Comparison of ENCODE assay signal across 8 cellular contexts in genomic region chr3:138187296-138188012, GRCh38. TPM values are rescaled to one million over a fixed set of nuclear protein-coding genes. Genes with fewer than 3 reads are reported as not detected.
A peak's percentile ranks its signal among the peaks of the same experiment; 100 is the strongest.
DNase-seq lines count a peak whose midpoint lies in the region; ATAC-seq and TF ChIP-seq lines count a peak whose summit lies in the region.

TSS of gene ARMC8 (plus strand) at chr3:138187301. CDS start at chr3:138187555, 254 bp downstream.

- peaks cover 26% of the 10 kb centered on the region for H3K36me3 ChIP-seq in HUES64 (ENCODE audit: insufficient read depth, low read length)
- no peaks in the 10 kb centered on the region for H3K36me3 ChIP-seq in smooth muscle cell (ENCODE audit: low read depth)

- H3K79me2 ChIP-seq in smooth muscle cell (ENCODE audit: low read depth): peaks cover 48% of the 10 kb centered on the region

- H4K20me1 ChIP-seq in smooth muscle cell (ENCODE audit: low read depth): peaks cover 42% of the 10 kb centered on the region

- peaks cover 7% of the 10 kb centered on the region for H3F3A ChIP-seq in smooth muscle cell (ENCODE audit: low read depth)

- DNase-seq in NCI-H1417 (lab: John Stamatoyannopoulos, UW): peak; percentile 30 to 94 (median 93)
- no peak for DNase-seq in NCI-H1417 treated with DMSO at 0.1 percent for 48 hours (lab: John Stamatoyannopoulos, UW)
- DNase-seq in T-cell: peak in 16 of 34 experiments; percentile 3 to 31 (median 13)
- DNase-seq in caudate nucleus (lab: John Stamatoyannopoulos, UW): peak in 57 of 61 donors; percentile 28 to 95 (median 83)
- no peak for DNase-seq in immature natural killer cell
- peak; percentile 81 for DNase-seq in smooth muscle cell (lab: John Stamatoyannopoulos, UW; ENCODE audit: unreplicated experiment)

- WGBS in HUES64: under 1% methylated on average over 59 of the region's 59 CpGs
- WGBS in smooth muscle cell (ENCODE audit: low lambda C conversion rate): under 1% methylated on average over 54 of the region's 59 CpGs

- H3K27me3 ChIP-seq in HUES64 (ENCODE audit: insufficient read depth, low read length) (peaks cover 20% of the 10 kb centered on the region; the same call in 1 of the 2 replicates), smooth muscle cell (ENCODE audit: low read depth) (no peaks in the 10 kb centered on the region)

- peaks cover 13% of the 10 kb centered on the region for H3K36me3 Mint-ChIP-seq in T-cell
- H3K36me3 Mint-ChIP-seq in immature natural killer cell: peaks cover 0 to 4% (median 0%) of the 10 kb centered on the region in 3 donors

- H3K4me3 ChIP-seq in HUES64 (ENCODE audit: low read length) (peak within 1 kb of the TSS; percentile 70), smooth muscle cell (peak within 1 kb of the TSS; percentile 90)

- ATAC-seq in GM21528 (IDR thresholded peaks at IDR 0.05; ENCODE audit: low FRiP score, unreplicated experiment): peak; percentile 65
- peak; percentile 63 to 72 (median 65) for ATAC-seq in T-cell (replicated peaks in 1 of 4)

- H3K4me1 Mint-ChIP-seq in T-cell (peaks cover 40 to 54% (median 46%) of the 10 kb centered on the region in 3 donors), immature natural killer cell (peaks cover 40 to 55% of the 10 kb centered on the region in 2 donors)

- H3K4me2 ChIP-seq in smooth muscle cell: peak within 1 kb of the TSS; percentile 92

- H3K27ac ChIP-seq in HUES64 (ENCODE audit: low read depth, low read length) (peak within 1 kb of the TSS; percentile 91), caudate nucleus (ENCODE audit: low read depth, low read length) (peak within 1 kb of the TSS; percentile 98), smooth muscle cell (ENCODE audit: low read depth) (peak within 1 kb of the TSS; percentile 83)

- H3K4me3 Mint-ChIP-seq in T-cell (peak within 1 kb of the TSS; percentile 93 to 98 (median 95)), immature natural killer cell (peak within 1 kb of the TSS; percentile 96 to 99 (median 98))

- no peaks in the 10 kb centered on the region for H3K9me3 ChIP-seq in HUES64 (ENCODE audit: insufficient read depth, low read depth, low read length)
- H3K9me3 ChIP-seq in smooth muscle cell (replicated peaks; ENCODE audit: low read depth): no peaks in the 10 kb centered on the region

- H3K4me1 ChIP-seq in HUES64 (ENCODE audit: insufficient read depth, low read length) (peaks cover 16% of the 10 kb centered on the region), smooth muscle cell (ENCODE audit: low read depth) (peaks cover 13% of the 10 kb centered on the region)

- CTCF ChIA-PET in T-cell (lab: Charles Lee): interaction anchor here (0.6 to 2.4 kb wide), 9 partner anchors 9 to 749 kb away, joined by 3 to 23 read pairs (median 3); partner anchors contain the start of genes DBR1 (in 1 of the 2) and NME9 (in 1 of the 2)

- H3K9me3 Mint-ChIP-seq in T-cell (no peaks in the 10 kb centered on the region), immature natural killer cell (no peaks in the 10 kb centered on the region)

- TF ChIP-seq CTCF in smooth muscle cell (IDR thresholded peaks at IDR 0.05; ENCODE audit: borderline replicate concordance, insufficient read depth, poor library complexity, severe bottlenecking): no peak

- POLR2A ChIA-PET in T-cell (lab: Charles Lee): interaction anchor here (0.5 to 3.1 kb wide), 6 partner anchors 11 to 1318 kb away, joined by 3 to 16 read pairs (median 7); partner anchors contain the start of gene DBR1 (in 1 of the 2)

- H3K9ac ChIP-seq in HUES64 (ENCODE audit: low read depth, low read length): peak within 1 kb of the TSS; percentile 90
- peak within 1 kb of the TSS; percentile 89 for H3K9ac ChIP-seq in smooth muscle cell (ENCODE audit: low read depth)

- H3K27ac Mint-ChIP-seq in T-cell: peak within 1 kb of the TSS; percentile 97 to 99
- H3K27ac Mint-ChIP-seq in immature natural killer cell: peak within 1 kb of the TSS; percentile 87 to 98 (median 94)

- H2AFZ ChIP-seq in smooth muscle cell (ENCODE audit: low read depth): peak within 1 kb of the TSS; percentile 97

- H3K27me3 Mint-ChIP-seq in T-cell (peaks cover 7 to 14% of the 10 kb centered on the region in 2 donors), immature natural killer cell (ENCODE audit: low read depth in 3 of 3) (peaks cover 6 to 14% (median 7%) of the 10 kb centered on the region in 3 donors)

RNA-seq across cellular contexts. Expression of gene ARMC8, which starts in this region (rescaled TPM):
- 41.6 TPM for polyA plus RNA-seq in HUES64 (2013, experiment 1 of 2)
- 31.0 TPM for polyA plus RNA-seq in HUES64 (2013, experiment 2 of 2)
- total RNA-seq in T-cell: 10 to 100 TPM; 55.0 to 79.8 (median 58.6) TPM
- 10 to 100 TPM; 33.5 to 61.1 (median 34.1) TPM for polyA plus RNA-seq in immature natural killer cell
- 39.3 and 48.6 TPM in 2 replicates for total RNA-seq in smooth muscle cell
- 22.6 and 29.2 TPM in 2 replicates for polyA plus RNA-seq in smooth muscle cell

Comparison
In these comparisons a context has a peak if more than half of its experiments do, and no peak if none do; other contexts are left out.
1. DNase-seq: peak in NCI-H1417 (3 of 3), caudate nucleus (57 of 61) and smooth muscle cell (single experiment); none in NCI-H1417 treated with DMSO at 0.1 percent for 48 hours (single experiment) and immature natural killer cell (0 of 3).
2. Peak in every context shown above with its lines, with median percentiles within 50 percentile points of each other: H3K27ac ChIP-seq.